8 cellular contexts compared by ENCODE assay signal in genomic region chr3:156043832-156044633, GRCh38.
A peak's percentile ranks its signal among the peaks of the same experiment; 100 is the strongest.
DNase-seq lines count a peak whose midpoint lies in the region; ATAC-seq, FAIRE-seq and TF ChIP-seq lines count a peak whose summit lies in the region.
"Not testable (repeated sequence)": the region's sequence is repeated elsewhere in the genome, so short reads cannot be mapped to it uniquely, and the experiment has no call there.

No MANE protein-coding gene starts in this region.

- not testable (repeated sequence) for H3K4me3 ChIP-seq in CD4-positive, CD25-positive, alpha-beta regulatory T cell (ENCODE audit: low read depth, low read length); bronchial epithelial cell (ENCODE audit: low read depth, low read length); ovary

- H3K4me1 Mint-ChIP-seq in CD4-positive, CD25-positive, alpha-beta regulatory T cell, result not testable (repeated sequence)

- FAIRE-seq in bronchial epithelial cell (lab: Jason Lieb, UNC), result not testable (repeated sequence)

- TF ChIP-seq POLR2A in ovary (IDR thresholded peaks at IDR 0.05), result not testable (repeated sequence)

- not testable (repeated sequence) for H3K27me3 ChIP-seq in CD4-positive, CD25-positive, alpha-beta regulatory T cell (ENCODE audit: control insufficient read depth, insufficient read depth, low read length); bronchial epithelial cell (ENCODE audit: control insufficient read depth, insufficient read depth, low read length); ovary

- H3K4me1 ChIP-seq in CD4-positive, CD25-positive, alpha-beta regulatory T cell (ENCODE audit: control insufficient read depth, insufficient read depth, low read length, poor library complexity, severe bottlenecking); ovary (ENCODE audit: insufficient read depth): not testable (repeated sequence)

- intact Hi-C loops in left ventricle myocardium superior (cut with micrococcal nuclease), result not testable (repeated sequence)
- intact Hi-C loops in ovary (cut with DNase I), result loop anchor here in 2 of 4 donors (10.0 kb wide), 3 partner anchors 461 to 1091 kb away; no protein-coding TSS in a partner anchor

- H3K4me3 Mint-ChIP-seq in CD4-positive, CD25-positive, alpha-beta regulatory T cell, result not testable (repeated sequence)

- H3K27ac ChIP-seq in CD4-positive, CD25-positive, alpha-beta regulatory T cell (ENCODE audit: insufficient read depth, low read length, poor library complexity, severe bottlenecking); ovary: not testable (repeated sequence)

- not testable (repeated sequence) for H3K27ac Mint-ChIP-seq in CD4-positive, CD25-positive, alpha-beta regulatory T cell

- ATAC-seq in CD4-positive, CD25-positive, alpha-beta regulatory T cell (ENCODE audit: low read depth in 2 of 2); left ventricle myocardium superior: not testable (repeated sequence)

- H3K36me3 ChIP-seq in CD4-positive, CD25-positive, alpha-beta regulatory T cell (ENCODE audit: control insufficient read depth, insufficient read depth, low read length); bronchial epithelial cell (ENCODE audit: control insufficient read depth, insufficient read depth, low read length); ovary: not testable (repeated sequence)

- H3K27me3 Mint-ChIP-seq in CD4-positive, CD25-positive, alpha-beta regulatory T cell, result peaks cover 19% of the 10 kb centered on the region

- TF ChIP-seq EP300 in ovary (IDR thresholded peaks at IDR 0.05), result not testable (repeated sequence)

- not testable (repeated sequence) for H3K9me3 Mint-ChIP-seq in CD4-positive, CD25-positive, alpha-beta regulatory T cell

- TF ChIP-seq CTCF in bronchial epithelial cell (IDR thresholded peaks at IDR 0.05; ENCODE audit: insufficient read depth, low read length, severe bottlenecking) (peak; percentile 50), ovary (IDR thresholded peaks at IDR 0.05) (peak in 1 of 3 donors; percentile 46)

- peak in 2 of 3 donors; percentile 17 to 29 for DNase-seq in CD4-positive, CD25-positive, alpha-beta regulatory T cell
- peak; percentile 56 for DNase-seq in HT1080 (ENCODE audit: low read depth)
- DNase-seq in SHP77 treated with DMSO at 0.1 percent for 48 hours (lab: John Stamatoyannopoulos, UW), result peak; percentile 9
- DNase-seq in activated CD8-positive, alpha-beta memory T cell treated with anti-CD3 and anti-CD28 coated beads, Interleukin-2, amount 50 U/mL, for 24 hours (ENCODE audit: extremely low read depth), result peak; percentile 4
- DNase-seq in bronchial epithelial cell (ENCODE audit: low read depth), result not testable (repeated sequence)
- peak; percentile 68 for DNase-seq in left ventricle myocardium superior
- peak; percentile 24 to 74 (median 59) for DNase-seq in ovary
- peak; percentile 22 for DNase-seq in stimulated activated CD8-positive, alpha-beta memory T cell treated with anti-CD3 and anti-CD28 coated beads, Interleukin-7, amount 100 ng/mL, for 24 hours (ENCODE audit: low read depth)

- not testable (repeated sequence) for H3K9me3 ChIP-seq in CD4-positive, CD25-positive, alpha-beta regulatory T cell (ENCODE audit: control insufficient read depth in 2 of 2, low read length in 2 of 2); ovary

- 38 to 49% (median 42%) methylated on average over 17 of the region's 17 CpGs for WGBS in ovary, 3 donors

- not testable (repeated sequence) for H3K36me3 Mint-ChIP-seq in CD4-positive, CD25-positive, alpha-beta regulatory T cell
